ENCODE assay signal across 20 cellular contexts in the genomic region with DNA sequence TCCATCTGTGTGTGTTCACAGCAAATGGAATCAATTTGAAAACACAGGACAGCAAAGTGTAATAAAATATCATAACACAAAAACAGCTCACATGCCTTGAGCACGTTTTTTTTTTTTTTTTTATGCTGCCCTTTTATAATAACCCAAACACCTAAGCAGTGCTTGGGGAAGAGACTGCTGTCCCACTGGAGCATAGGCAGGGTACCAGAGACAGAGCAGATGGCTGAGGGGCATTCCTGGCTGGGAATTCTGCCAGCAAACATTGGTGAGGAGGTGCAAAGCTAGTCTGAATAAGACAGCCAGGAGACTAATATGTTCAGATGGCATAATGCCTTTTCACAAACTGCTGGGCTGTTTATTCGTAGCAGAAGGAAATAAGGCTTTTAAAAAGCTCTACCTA. TPM values are rescaled to one million over a fixed set of nuclear protein-coding genes. Genes with fewer than 3 reads are reported as not detected.
"Had no signal": no experiment of that assay in that cellular context is flagged by ENCODE, and none has a peak within 500 bp of the region (broad histone marks: within the 10 kb centered on the region; RNA-seq: fewer than 3 reads in every experiment).

No MANE protein-coding gene starts in this region.

- DNase-seq: activated CD4-positive, alpha-beta T cell treated with anti-CD3 and anti-CD28 coated beads for 1 hour; activated CD4-positive, alpha-beta T cell treated with anti-CD3 and anti-CD28 coated beads, Interleukin-2, amount 50 U/mL, for 4 hours; activated effector memory CD4-positive, alpha-beta T cell treated with anti-CD3 and anti-CD28 coated beads, Interleukin-2, amount 50 U/mL, for 16 hours; activated naive CD4-positive, alpha-beta T cell treated with anti-CD3 and anti-CD28 coated beads, Interleukin-2, amount 50 U/mL, for 16 hours; activated T-cell treated with anti-CD3 and anti-CD28 coated beads, Interleukin-2, amount 50 U/mL, for 72 hours; aorta; brain microvascular endothelial cell; cortex of kidney; erythroblast; gastrocnemius medialis; heart left ventricle; immature natural killer cell; mesendoderm; naive thymus-derived CD8-positive, alpha-beta T cell; stimulated activated CD4-positive, alpha-beta T cell treated with anti-CD3 and anti-CD28 coated beads, Interleukin-12 subunit alpha, Interleukin-12 subunit beta, amount 100 ng/mL, for 4 hours; stimulated activated CD4-positive, alpha-beta T cell treated with anti-CD3 and anti-CD28 coated beads, Interleukin-2, amount 100 ng/mL, for 24 hours; stimulated activated naive CD4-positive, alpha-beta T cell treated with Interleukin-2 at 50 U/mL for 16 hours; WERI-Rb-1 had no signal

RNA-seq across cellular contexts. Expression of a gene that starts 58.1 kb away (rescaled TPM):
- total RNA-seq: activated CD8-positive, alpha-beta memory T cell treated with anti-CD3 and anti-CD28 coated beads for 36 hours; gastrocnemius medialis; naive thymus-derived CD8-positive, alpha-beta T cell; osteocyte had no signal
